Comparison of ENCODE assay signal across 8 cellular contexts in genomic region chr13:99087130-99087953, GRCh38.
DNase-seq lines count a peak whose midpoint lies in the region; ATAC-seq and TF ChIP-seq lines count a peak whose summit lies in the region.

No MANE protein-coding gene starts in this region.

- peaks cover 17 to 19% of the 10 kb centered on the region in 2 donors for H3K4me1 ChIP-seq in duodenal mucosa (ENCODE audit: control insufficient read depth in 1 of 2, insufficient read depth in 2 of 2, low read length in 2 of 2)

- H3K27me3 Mint-ChIP-seq in activated CD4-positive, alpha-beta memory T cell treated with anti-CD3 and anti-CD28 coated beads, Interleukin-2, amount 10 ng/mL, durations not matched to agents 7 days and 5 days = no peaks in the 10 kb centered on the region

- peak overlapping the region; percentile 94 for H3K4me3 Mint-ChIP-seq in activated CD4-positive, alpha-beta memory T cell treated with anti-CD3 and anti-CD28 coated beads, Interleukin-2, amount 10 ng/mL, durations not matched to agents 7 days and 5 days

- intact Hi-C loops in lower leg skin (cut with DNase I; ENCODE audit: low total_unique reads) = no loop called here

- peaks cover 33% of the 10 kb centered on the region for H3K4me1 Mint-ChIP-seq in activated CD4-positive, alpha-beta memory T cell treated with anti-CD3 and anti-CD28 coated beads, Interleukin-2, amount 10 ng/mL, durations not matched to agents 7 days and 5 days

- peak overlapping the region; percentile 97 for H3K27ac Mint-ChIP-seq in activated CD4-positive, alpha-beta memory T cell treated with anti-CD3 and anti-CD28 coated beads, Interleukin-2, amount 10 ng/mL, durations not matched to agents 7 days and 5 days

- POLR2A ChIA-PET in activated CD4-positive, alpha-beta memory T cell treated with anti-CD3 and anti-CD28 coated beads, Interleukin-2, amount 10 ng/mL, durations not matched to agents 7 days and 5 days (lab: Charles Lee) = interaction anchor here (0.7 to 4.7 kb wide), 22 partner anchors 9 to 1654 kb away, joined by 3 to 61 read pairs (median 5); partner anchors contain the start of genes GPR18, RAP2A, TM9SF2 and UBAC2

- peaks cover 6% of the 10 kb centered on the region for H3K36me3 Mint-ChIP-seq in activated CD4-positive, alpha-beta memory T cell treated with anti-CD3 and anti-CD28 coated beads, Interleukin-2, amount 10 ng/mL, durations not matched to agents 7 days and 5 days (ENCODE audit: low read depth)

- H3K9me3 ChIP-seq in duodenal mucosa (ENCODE audit: control insufficient read depth in 1 of 2, low read length in 2 of 2) = no peaks in the 10 kb centered on the region

- CTCF ChIA-PET in activated CD4-positive, alpha-beta memory T cell treated with anti-CD3 and anti-CD28 coated beads, Interleukin-2, amount 10 ng/mL, durations not matched to agents 7 days and 5 days (lab: Charles Lee) = interaction anchor here (0.9 to 3.1 kb wide), 5 partner anchors 41 to 218 kb away, joined by 4 to 13 read pairs (median 10); no protein-coding TSS in a partner anchor

- H3K27ac ChIP-seq in duodenal mucosa (ENCODE audit: low read depth, low read length) = peak overlapping the region; percentile 89

- peak overlapping the region; percentile 76 to 83 for H3K9ac ChIP-seq in duodenal mucosa (ENCODE audit: low read depth in 1 of 2, low read length in 2 of 2)

- peak; percentile 75 for ATAC-seq in GM19043 (IDR thresholded peaks at IDR 0.05; ENCODE audit: low read depth, unreplicated experiment)
- peak; percentile 85 for ATAC-seq in HG03378 (IDR thresholded peaks at IDR 0.05; ENCODE audit: unreplicated experiment)

- no peak for TF ChIP-seq CTCF in lower leg skin (IDR thresholded peaks at IDR 0.05)

- H3K27me3 ChIP-seq in duodenal mucosa (ENCODE audit: control insufficient read depth in 1 of 2, insufficient read depth in 2 of 2, low read length in 2 of 2) = no peaks in the 10 kb centered on the region

- TF ChIP-seq POLR2A in lower leg skin (IDR thresholded peaks at IDR 0.05) = peak in 1 of 2 donors; percentile 47

- no peaks in the 10 kb centered on the region for H3K36me3 ChIP-seq in duodenal mucosa (ENCODE audit: control insufficient read depth in 1 of 2, insufficient read depth in 2 of 2, low read length in 2 of 2)

- 0% methylated on average over 21 to 32 of the region's 89 CpGs for WGBS in lower leg skin, 2 donors

- peak; percentile 100 for DNase-seq in AG20443 (ENCODE audit: low spot score)
- peak; percentile 65 for DNase-seq in NCI-H510A treated with DMSO at 0.1 percent for 48 hours (lab: John Stamatoyannopoulos, UW)
- DNase-seq in activated CD4-positive, alpha-beta memory T cell treated with anti-CD3 and anti-CD28 coated beads, Interleukin-2, amount 10 ng/mL, durations not matched to agents 7 days and 5 days = peak; percentile 94
- DNase-seq in lower leg skin (ENCODE audit: low spot score in 2 of 2) = peak; percentile 86 to 98
- peak; percentile 91 to 93 for DNase-seq in stimulated activated CD4-positive, alpha-beta T cell treated with anti-CD3 and anti-CD28 coated beads, Interleukin-4, amount 100 ng/mL, for 4 hours

- peak overlapping the region; percentile 91 for H3K4me3 ChIP-seq in duodenal mucosa (ENCODE audit: low read depth in 1 of 2, low read length in 2 of 2)
- peak overlapping the region; percentile 86 for H3K4me3 ChIP-seq in lower leg skin (ENCODE audit: low read depth, poor library complexity, severe bottlenecking)

- H3K9me3 Mint-ChIP-seq in activated CD4-positive, alpha-beta memory T cell treated with anti-CD3 and anti-CD28 coated beads, Interleukin-2, amount 10 ng/mL, durations not matched to agents 7 days and 5 days = no peaks in the 10 kb centered on the region

Comparison
In these comparisons a context has a peak if more than half of its experiments do, and no peak if none do; other contexts are left out.
1. Peak in every context shown above with its lines: DNase-seq, ATAC-seq, H3K4me3 ChIP-seq and H3K27ac ChIP-seq.